Comparison of ENCODE assay signal across 26 cellular contexts in the genomic region with DNA sequence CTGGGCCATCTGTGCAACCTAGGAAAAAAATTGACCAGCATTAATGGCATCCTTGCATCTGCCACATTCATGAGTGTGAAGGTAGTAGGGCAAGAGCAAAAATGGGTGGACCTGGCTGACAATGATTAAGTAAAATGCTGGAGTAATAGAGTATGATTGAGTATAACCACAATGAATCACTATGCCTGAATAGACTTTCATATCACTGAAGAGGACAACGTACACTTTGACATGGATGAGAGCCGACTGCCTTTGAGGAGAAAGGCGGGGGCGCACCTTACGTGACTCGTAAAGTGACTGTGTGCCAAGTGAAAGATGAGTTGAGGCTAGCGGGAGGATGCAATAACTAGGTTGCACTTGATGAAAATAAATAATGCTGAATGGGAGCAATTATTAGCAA.
A peak's percentile ranks its signal among the peaks of the same experiment; 100 is the strongest.
DNase-seq lines count a peak whose midpoint lies in the region; ATAC-seq, FAIRE-seq and TF ChIP-seq lines count a peak whose summit lies in the region.
"Had no signal": no experiment of that assay in that cellular context is flagged by ENCODE, and none has a peak within 500 bp of the region (broad histone marks: within the 10 kb centered on the region; RNA-seq: fewer than 3 reads in every experiment).

No MANE protein-coding gene starts in this region.

- CTCF ChIA-PET in CD8-positive, alpha-beta T cell (lab: Charles Lee): no interaction called here

- peak; percentile 12 for DNase-seq in NCI-H1436 (lab: John Stamatoyannopoulos, UW)
- DNase-seq in NCI-H1436 treated with DMSO at 0.1 percent for 48 hours (lab: John Stamatoyannopoulos, UW): no peak
- peak; percentile 95 for DNase-seq in NCI-H1417 treated with DMSO at 0.1 percent for 48 hours (lab: John Stamatoyannopoulos, UW)
- DNase-seq in RCC 7860 (ENCODE audit: low spot score): peak; percentile 26
- DNase-seq in kidney tubule cell (ENCODE audit: low spot score): peak; percentile 25
- no peak for DNase-seq in activated naive CD8-positive, alpha-beta T cell treated with anti-CD3 and anti-CD28 coated beads, Interleukin-2, amount 50 U/mL, for 24 hours
- DNase-seq in stimulated activated effector memory CD8-positive, alpha-beta T cell treated with anti-CD3 and anti-CD28 coated beads, Interleukin-12 subunit alpha, Interleukin-12 subunit beta, amount 100 ng/mL, for 72 hours (ENCODE audit: low spot score in 2 of 2): no peak
- DNase-seq in CD8-positive, alpha-beta T cell: no peak
- DNase-seq: activated CD4-positive, alpha-beta T cell treated with anti-CD3 and anti-CD28 coated beads for 4 hours; activated gamma-delta T cell; activated T-cell treated with anti-CD3 and anti-CD28 coated beads, Interleukin-2, amount 50 U/mL, for 1 hour; cerebellar nuclear complex; DMS 273 treated with DMSO at 0.1 percent for 48 hours; lower lobe of right lung; mucosa of descending colon; Right ventricle myocardium superior had no signal

- H3K27ac ChIP-seq in CD8-positive, alpha-beta T cell (ENCODE audit: low read depth, low read length): no peak overlapping the region
- H3K27ac ChIP-seq: 22Rv1, lower lobe of right lung, thoracic aorta, vagina, VCaP had no signal

- H3K27ac Mint-ChIP-seq in activated naive CD8-positive, alpha-beta T cell treated with anti-CD3 and anti-CD28 coated beads, Interleukin-2, amount 50 U/mL, for 24 hours: no peak overlapping the region
- H3K27ac Mint-ChIP-seq in stimulated activated effector memory CD8-positive, alpha-beta T cell treated with anti-CD3 and anti-CD28 coated beads, Interleukin-12 subunit alpha, Interleukin-12 subunit beta, amount 100 ng/mL, for 72 hours: no peak overlapping the region
- no peak overlapping the region for H3K27ac Mint-ChIP-seq in CD8-positive, alpha-beta T cell
- H3K27ac Mint-ChIP-seq: CD14-positive monocyte; nephron; stimulated activated naive CD8-positive, alpha-beta T cell treated with anti-CD3 and anti-CD28 coated beads, Interleukin-15, Interleukin-2, amounts not matched to agents 100 ng/mL and 50 ng/mL, for 24 hours had no signal

- intact Hi-C loops in CD8-positive, alpha-beta T cell (cut with DNase I, micrococcal nuclease): no loop called here

- H3K9me3 ChIP-seq in CD8-positive, alpha-beta T cell (ENCODE audit: low read length): no peaks in the 10 kb centered on the region
- H3K9me3 ChIP-seq: lower lobe of right lung, thoracic aorta, vagina had no signal

- no peaks in the 10 kb centered on the region for H3K27me3 Mint-ChIP-seq in activated naive CD8-positive, alpha-beta T cell treated with anti-CD3 and anti-CD28 coated beads, Interleukin-2, amount 50 U/mL, for 24 hours
- H3K27me3 Mint-ChIP-seq in CD8-positive, alpha-beta T cell (ENCODE audit: low read depth): no peaks in the 10 kb centered on the region
- H3K27me3 Mint-ChIP-seq: stimulated activated naive CD8-positive, alpha-beta T cell treated with anti-CD3 and anti-CD28 coated beads, Interleukin-15, Interleukin-2, amounts not matched to agents 100 ng/mL and 50 ng/mL, for 24 hours had no signal

- ATAC-seq in activated naive CD8-positive, alpha-beta T cell treated with anti-CD3 and anti-CD28 coated beads, Interleukin-2, amount 50 U/mL, for 24 hours: no peak
- no peak for ATAC-seq in stimulated activated effector memory CD8-positive, alpha-beta T cell treated with anti-CD3 and anti-CD28 coated beads, Interleukin-12 subunit alpha, Interleukin-12 subunit beta, amount 100 ng/mL, for 72 hours
- no peak for ATAC-seq in CD8-positive, alpha-beta T cell
- ATAC-seq: lower lobe of right lung, mucosa of descending colon had no signal

- H3K4me1 ChIP-seq in CD8-positive, alpha-beta T cell (ENCODE audit: insufficient read depth, low read length): no peaks in the 10 kb centered on the region
- H3K4me1 ChIP-seq: lower lobe of right lung, vagina had no signal

- no peak overlapping the region for H3K4me3 ChIP-seq in CD8-positive, alpha-beta T cell (ENCODE audit: low read depth, low read length)
- H3K4me3 ChIP-seq: lower lobe of right lung, mucosa of descending colon, thoracic aorta, vagina had no signal

- no peak for FAIRE-seq in RCC 7860 (lab: Jason Lieb, UNC)
- FAIRE-seq: endothelial cell of umbilical vein, H1, keratinocyte had no signal

- no peak for TF ChIP-seq CTCF in CD8-positive, alpha-beta T cell (IDR thresholded peaks at IDR 0.05)

- H3K9me3 Mint-ChIP-seq in activated naive CD8-positive, alpha-beta T cell treated with anti-CD3 and anti-CD28 coated beads, Interleukin-2, amount 50 U/mL, for 24 hours: peaks cover 18% of the 10 kb centered on the region
- peaks cover 18% of the 10 kb centered on the region for H3K9me3 Mint-ChIP-seq in stimulated activated effector memory CD8-positive, alpha-beta T cell treated with anti-CD3 and anti-CD28 coated beads, Interleukin-12 subunit alpha, Interleukin-12 subunit beta, amount 100 ng/mL, for 72 hours
- peaks cover 20% of the 10 kb centered on the region for H3K9me3 Mint-ChIP-seq in CD8-positive, alpha-beta T cell
- H3K9me3 Mint-ChIP-seq: nephron had no signal

- no peaks in the 10 kb centered on the region for H3K4me1 Mint-ChIP-seq in activated naive CD8-positive, alpha-beta T cell treated with anti-CD3 and anti-CD28 coated beads, Interleukin-2, amount 50 U/mL, for 24 hours
- H3K4me1 Mint-ChIP-seq in stimulated activated effector memory CD8-positive, alpha-beta T cell treated with anti-CD3 and anti-CD28 coated beads, Interleukin-12 subunit alpha, Interleukin-12 subunit beta, amount 100 ng/mL, for 72 hours: no peaks in the 10 kb centered on the region
- H3K4me1 Mint-ChIP-seq in CD8-positive, alpha-beta T cell (ENCODE audit: low read depth): no peaks in the 10 kb centered on the region
- H3K4me1 Mint-ChIP-seq: CD14-positive monocyte, nephron had no signal

- no peaks in the 10 kb centered on the region for H3K36me3 ChIP-seq in CD8-positive, alpha-beta T cell (ENCODE audit: insufficient read depth, low read length)
- H3K36me3 ChIP-seq: lower lobe of right lung, thoracic aorta, vagina had no signal

- H3K27me3 ChIP-seq in CD8-positive, alpha-beta T cell (ENCODE audit: insufficient read depth, low read length): no peaks in the 10 kb centered on the region
- H3K27me3 ChIP-seq: vagina had no signal

- POLR2A ChIA-PET in CD8-positive, alpha-beta T cell (lab: Charles Lee): no interaction called here

- H3K4me3 Mint-ChIP-seq in activated naive CD8-positive, alpha-beta T cell treated with anti-CD3 and anti-CD28 coated beads, Interleukin-2, amount 50 U/mL, for 24 hours: no peak overlapping the region
- H3K4me3 Mint-ChIP-seq in stimulated activated effector memory CD8-positive, alpha-beta T cell treated with anti-CD3 and anti-CD28 coated beads, Interleukin-12 subunit alpha, Interleukin-12 subunit beta, amount 100 ng/mL, for 72 hours: no peak overlapping the region
- no peak overlapping the region for H3K4me3 Mint-ChIP-seq in CD8-positive, alpha-beta T cell
- H3K4me3 Mint-ChIP-seq: CD14-positive monocyte; nephron; stimulated activated naive CD8-positive, alpha-beta T cell treated with anti-CD3 and anti-CD28 coated beads, Interleukin-15, Interleukin-2, amounts not matched to agents 100 ng/mL and 50 ng/mL, for 24 hours had no signal

- no peaks in the 10 kb centered on the region for H3K36me3 Mint-ChIP-seq in activated naive CD8-positive, alpha-beta T cell treated with anti-CD3 and anti-CD28 coated beads, Interleukin-2, amount 50 U/mL, for 24 hours (ENCODE audit: low read depth)
- H3K36me3 Mint-ChIP-seq in stimulated activated effector memory CD8-positive, alpha-beta T cell treated with anti-CD3 and anti-CD28 coated beads, Interleukin-12 subunit alpha, Interleukin-12 subunit beta, amount 100 ng/mL, for 72 hours: no peaks in the 10 kb centered on the region
- H3K36me3 Mint-ChIP-seq in CD8-positive, alpha-beta T cell: no peaks in the 10 kb centered on the region
- H3K36me3 Mint-ChIP-seq: CD14-positive monocyte had no signal

Comparison
In these comparisons a context has a peak if more than half of its experiments do, and no peak if none do; other contexts are left out.
1. DNase-seq: peak in NCI-H1436 (single experiment), NCI-H1417 treated with DMSO at 0.1 percent for 48 hours (single experiment), RCC 7860 (single experiment) and kidney tubule cell (single experiment); none in NCI-H1436 treated with DMSO at 0.1 percent for 48 hours (single experiment), activated naive CD8-positive, alpha-beta T cell treated with anti-CD3 and anti-CD28 coated beads, Interleukin-2, amount 50 U/mL, for 24 hours (single experiment), stimulated activated effector memory CD8-positive, alpha-beta T cell treated with anti-CD3 and anti-CD28 coated beads, Interleukin-12 subunit alpha, Interleukin-12 subunit beta, amount 100 ng/mL, for 72 hours (0 of 2) and CD8-positive, alpha-beta T cell (0 of 7).